ENCODE assay signal across 28 cellular contexts in genomic region chr5:84430079-84430478, GRCh38. TPM values are rescaled to one million over a fixed set of nuclear protein-coding genes. Genes with fewer than 3 reads are reported as not detected.
"Had no signal": no experiment of that assay in that cellular context is flagged by ENCODE, and none has a peak within 500 bp of the region (broad histone marks: within the 10 kb centered on the region; RNA-seq: fewer than 3 reads in every experiment).

No MANE protein-coding gene starts in this region.

- H3K36me3 ChIP-seq: cardiac muscle cell, colonic mucosa, esophagus squamous epithelium had no signal

- H3K4me1 Mint-ChIP-seq: activated CD4-positive, alpha-beta memory T cell treated with anti-CD3 and anti-CD28 coated beads, Interleukin-2, amount 10 ng/mL, durations not matched to agents 7 days and 5 days; activated CD4-positive, alpha-beta T cell treated with anti-CD3 and anti-CD28 coated beads, Interleukin-2, amount 10 ng/mL, durations not matched to agents 7 days and 5 days; activated T-helper 17 cell treated with anti-CD3 and anti-CD28 coated beads, Interleukin-2, amount 50 U/mL, for 72 hours had no signal

- H3K9me3 ChIP-seq: body of pancreas, colonic mucosa, esophagus squamous epithelium had no signal

- DNase-seq: activated CD4-positive, alpha-beta memory T cell treated with anti-CD3 and anti-CD28 coated beads, Interleukin-2, amount 10 ng/mL, durations not matched to agents 7 days and 5 days; activated CD4-positive, alpha-beta T cell treated with anti-CD3 and anti-CD28 coated beads for 1 hour; activated CD4-positive, alpha-beta T cell treated with anti-CD3 and anti-CD28 coated beads for 4 hours; activated CD4-positive, alpha-beta T cell treated with anti-CD3 and anti-CD28 coated beads, Interleukin-2, amount 10 ng/mL, durations not matched to agents 7 days and 5 days; activated CD4-positive, alpha-beta T cell treated with anti-CD3 and anti-CD28 coated beads, Interleukin-2, amount 50 U/mL, for 4 hours; activated effector memory CD4-positive, alpha-beta T cell treated with Interleukin-2 at 50 U/mL for 16 hours; activated gamma-delta T cell treated with Interleukin-2 at 50 U/mL for 16 hours; activated naive CD4-positive, alpha-beta T cell treated with anti-CD3 and anti-CD28 coated beads, Interleukin-2, amount 50 U/mL, for 16 hours; activated naive CD4-positive, alpha-beta T cell treated with Interleukin-2 at 50 U/mL for 16 hours; activated T-cell treated with anti-CD3 and anti-CD28 coated beads, Interleukin-2, amount 50 U/mL, for 4 hours; amygdala; aorta; central memory CD4-positive, alpha-beta T cell; cerebellar nuclear complex; colonic mucosa; effector CD8-positive, alpha-beta T cell; esophagus squamous epithelium; head of caudate nucleus; T-helper 2 cell had no signal

- H3K27me3 Mint-ChIP-seq: activated CD4-positive, alpha-beta memory T cell treated with anti-CD3 and anti-CD28 coated beads, Interleukin-2, amount 10 ng/mL, durations not matched to agents 7 days and 5 days; activated CD4-positive, alpha-beta T cell treated with anti-CD3 and anti-CD28 coated beads, Interleukin-2, amount 10 ng/mL, durations not matched to agents 7 days and 5 days; activated naive CD8-positive, alpha-beta T cell; activated T-helper 17 cell treated with anti-CD3 and anti-CD28 coated beads, Interleukin-2, amount 50 U/mL, for 72 hours had no signal

- FAIRE-seq: endometrium, endothelial cell of umbilical vein, frontal cortex had no signal

- H3K4me1 ChIP-seq: body of pancreas, colonic mucosa had no signal

- H3K27ac Mint-ChIP-seq: activated CD4-positive, alpha-beta memory T cell treated with anti-CD3 and anti-CD28 coated beads, Interleukin-2, amount 10 ng/mL, durations not matched to agents 7 days and 5 days; activated CD4-positive, alpha-beta T cell treated with anti-CD3 and anti-CD28 coated beads, Interleukin-2, amount 10 ng/mL, durations not matched to agents 7 days and 5 days; activated naive CD8-positive, alpha-beta T cell; activated T-helper 17 cell treated with anti-CD3 and anti-CD28 coated beads, Interleukin-2, amount 50 U/mL, for 72 hours; WTC11 had no signal

- H3K4me3 Mint-ChIP-seq: activated CD4-positive, alpha-beta memory T cell treated with anti-CD3 and anti-CD28 coated beads, Interleukin-2, amount 10 ng/mL, durations not matched to agents 7 days and 5 days; activated CD4-positive, alpha-beta T cell treated with anti-CD3 and anti-CD28 coated beads, Interleukin-2, amount 10 ng/mL, durations not matched to agents 7 days and 5 days; activated naive CD8-positive, alpha-beta T cell; activated T-cell treated with anti-CD3 and anti-CD28 coated beads, Interleukin-2, amount 50 U/mL, for 4 hours; activated T-helper 17 cell treated with anti-CD3 and anti-CD28 coated beads, Interleukin-2, amount 50 U/mL, for 72 hours; WTC11 had no signal

- H3K27me3 ChIP-seq: body of pancreas, cardiac muscle cell, colonic mucosa, esophagus squamous epithelium had no signal

- H3K36me3 Mint-ChIP-seq: activated naive CD8-positive, alpha-beta T cell had no signal

- H3K4me3 ChIP-seq: body of pancreas, cardiac muscle cell, colonic mucosa, esophagus squamous epithelium had no signal

- H3K9me3 Mint-ChIP-seq: activated CD4-positive, alpha-beta memory T cell treated with anti-CD3 and anti-CD28 coated beads, Interleukin-2, amount 10 ng/mL, durations not matched to agents 7 days and 5 days; activated CD4-positive, alpha-beta T cell treated with anti-CD3 and anti-CD28 coated beads, Interleukin-2, amount 10 ng/mL, durations not matched to agents 7 days and 5 days; activated T-cell treated with anti-CD3 and anti-CD28 coated beads, Interleukin-2, amount 50 U/mL, for 4 hours; activated T-helper 17 cell treated with anti-CD3 and anti-CD28 coated beads, Interleukin-2, amount 50 U/mL, for 72 hours had no signal

- H3K27ac ChIP-seq: body of pancreas, cardiac muscle cell, colonic mucosa, esophagus squamous epithelium had no signal

RNA-seq across cellular contexts. Expression of gene EDIL3, which starts 45.4 kb away (rescaled TPM):
- total RNA-seq: activated CD4-positive, alpha-beta memory T cell treated with anti-CD3 and anti-CD28 coated beads, Interleukin-2, amount 10 ng/mL, durations not matched to agents 7 days and 5 days; activated CD4-positive, alpha-beta T cell treated with anti-CD3 and anti-CD28 coated beads, Interleukin-2, amount 10 ng/mL, durations not matched to agents 7 days and 5 days; activated T-helper 17 cell treated with anti-CD3 and anti-CD28 coated beads, Interleukin-2, amount 50 U/mL, for 72 hours; T-helper 1 cell treated with Interleukin-12 subunit alpha and Interleukin-12 subunit beta and Interleukin-4 antibody, amounts not matched to agents 30 ng/mL and 1 ng/mL, for 36 hours had no signal
